Comparison of ENCODE assay signal across 7 cellular contexts in genomic region chr1:8239039-8239305, GRCh38.
DNase-seq lines count a peak whose midpoint lies in the region; TF ChIP-seq lines count a peak whose summit lies in the region.

No MANE protein-coding gene starts in this region.

- DNase-seq in HFF-Myc (ENCODE audit: extremely low read depth, low read depth) (no peak), astrocyte of the spinal cord (ENCODE audit: low read depth, low spot score) (peak; percentile 48), thyroid gland (peak; percentile 61 to 66), germinal center (ENCODE audit: low spot score) (no peak), HUDEP-2 (lab: John Stamatoyannopoulos, UW; ENCODE audit: unreplicated experiment in 76 of 76) (no peak), NCI-H2171 (lab: John Stamatoyannopoulos, UW) (no peak)

- peak; percentile 55 for TF ChIP-seq CTCF in HFF-Myc (IDR thresholded peaks at IDR 0.05; ENCODE audit: low read depth, low read length, missing control alignments)
- TF ChIP-seq CTCF in astrocyte of the spinal cord (IDR thresholded peaks at IDR 0.05; ENCODE audit: low read depth, low read length), result peak; percentile 41
- TF ChIP-seq CTCF in thyroid gland (IDR thresholded peaks at IDR 0.05), result peak in 2 of 6 experiments; percentile 25 to 37

- in situ Hi-C loops in astrocyte of the spinal cord (cut with HindIII; ENCODE audit: low sequenced_read_pairs), result no loop called here

- no peaks in the 10 kb centered on the region for H3K27me3 ChIP-seq in iPS-20b (ENCODE audit: insufficient read depth, low read length)
- no peaks in the 10 kb centered on the region for H3K27me3 ChIP-seq in thyroid gland

- H3K36me3 ChIP-seq in iPS-20b (ENCODE audit: insufficient read depth, low read depth, low read length), result no peaks in the 10 kb centered on the region
- no peaks in the 10 kb centered on the region for H3K36me3 ChIP-seq in thyroid gland

- peak overlapping the region; percentile 42; the same call in 1 of the 2 replicates for H3K9ac ChIP-seq in iPS-20b (ENCODE audit: low read depth, low read length)

- H3K9me3 ChIP-seq in iPS-20b (ENCODE audit: insufficient read depth, low read depth, low read length), result no peaks in the 10 kb centered on the region
- H3K9me3 ChIP-seq in thyroid gland, result no peaks in the 10 kb centered on the region

- no peak overlapping the region for H3K4me3 ChIP-seq in HFF-Myc (replicated peaks; ENCODE audit: low read depth, low read length)
- H3K4me3 ChIP-seq in astrocyte of the spinal cord (ENCODE audit: low read depth, low read length), result no peak overlapping the region
- no peak overlapping the region for H3K4me3 ChIP-seq in iPS-20b (ENCODE audit: low read length)
- no peak overlapping the region for H3K4me3 ChIP-seq in thyroid gland (replicated peaks in 1 of 3)

- WGBS in thyroid gland, 2 donors, result 59 to 71% methylated on average over 5 of the region's 5 CpGs

- intact Hi-C loops in thyroid gland (cut with DNase I), result loop anchor here (10.0 kb wide), 1 partner anchor 204 kb away; no protein-coding TSS in a partner anchor

- no peak overlapping the region for H3K27ac ChIP-seq in iPS-20b (ENCODE audit: low read length)
- H3K27ac ChIP-seq in thyroid gland, result peak overlapping the region in 2 of 3 donors; percentile 40 to 58

- H3K4me1 ChIP-seq in iPS-20b (ENCODE audit: insufficient read depth, low read length) (peaks cover 16% of the 10 kb centered on the region), thyroid gland (peaks cover 0 to 17% of the 10 kb centered on the region in 2 donors)

- TF ChIP-seq POLR2A in thyroid gland (IDR thresholded peaks at IDR 0.05), result no peak

Comparison
In these comparisons a context has a peak if more than half of its experiments do, and no peak if none do; other contexts are left out.
1. DNase-seq: peak in astrocyte of the spinal cord (single experiment) and thyroid gland (2 of 2); none in HFF-Myc (single experiment), germinal center (single experiment), HUDEP-2 (0 of 76) and NCI-H2171 (single experiment).